8 cellular contexts compared by ENCODE assay signal in genomic region chr10:109914966-109915365, GRCh38. TPM values are rescaled to one million over a fixed set of nuclear protein-coding genes. Genes with fewer than 3 reads are reported as not detected.
DNase-seq lines count a peak whose midpoint lies in the region; ATAC-seq, FAIRE-seq and TF ChIP-seq lines count a peak whose summit lies in the region.

No MANE protein-coding gene starts in this region.

- H3K9me3 ChIP-seq in HUES48 (ENCODE audit: control insufficient read depth, insufficient read depth, low read length), result no peaks in the 10 kb centered on the region
- no peaks in the 10 kb centered on the region for H3K9me3 ChIP-seq in thoracic aorta

- TF ChIP-seq CTCF in fibroblast of villous mesenchyme (IDR thresholded peaks at IDR 0.05; ENCODE audit: insufficient read depth, low read depth, low read length) (no peak), thoracic aorta (IDR thresholded peaks at IDR 0.05) (no peak)

- no peak for DNase-seq in GM18507 (ENCODE audit: extremely low spot score, insufficient read length, low read depth)
- peak; percentile 38 to 56 for DNase-seq in activated CD4-positive, alpha-beta T cell treated with anti-CD3 and anti-CD28 coated beads for 4 hours
- peak; percentile 97 for DNase-seq in fibroblast of villous mesenchyme (ENCODE audit: low read depth)
- DNase-seq in thoracic aorta (ENCODE audit: low spot score), result no peak
- no peak for DNase-seq in SK-N-DZ (ENCODE audit: low spot score)
- no peak for DNase-seq in NCI-H1436 (lab: John Stamatoyannopoulos, UW)

- H3K36me3 ChIP-seq in HUES48 (ENCODE audit: control insufficient read depth, insufficient read depth, low read length) (peaks cover 10% of the 10 kb centered on the region), thoracic aorta (no peaks in the 10 kb centered on the region)

- H3K27me3 ChIP-seq in HUES48 (ENCODE audit: control insufficient read depth, insufficient read depth, low read length) (no peaks in the 10 kb centered on the region), thoracic aorta (replicated peaks; ENCODE audit: insufficient read depth) (no peaks in the 10 kb centered on the region)

- peak; percentile 56 for FAIRE-seq in GM18507 (lab: Jason Lieb, UNC)

- ATAC-seq in thoracic aorta (ENCODE audit: insufficient number of reproducible peaks, low FRiP score, low read depth) (no peak), GM18517 (IDR thresholded peaks at IDR 0.05; ENCODE audit: unreplicated experiment) (no peak)

- H3K27ac ChIP-seq in HUES48 (ENCODE audit: low read depth, low read length) (peak overlapping the region; percentile 71), thoracic aorta (peak overlapping the region; percentile 7 to 80)

- H3K4me1 ChIP-seq in HUES48 (ENCODE audit: control insufficient read depth, insufficient read depth, low read length) (peaks cover 25% of the 10 kb centered on the region), thoracic aorta (ENCODE audit: control insufficient read depth in 1 of 2, low read depth in 2 of 2) (peaks cover 23 to 53% of the 10 kb centered on the region in 2 donors)

- H3K9ac ChIP-seq in HUES48 (ENCODE audit: low read depth, low read length), result no peak overlapping the region

- H3K4me3 ChIP-seq in HUES48 (ENCODE audit: low read depth, low read length) (no peak overlapping the region), fibroblast of villous mesenchyme (ENCODE audit: low read depth, low read length) (no peak overlapping the region), thoracic aorta (no peak overlapping the region)

RNA-seq across cellular contexts. Expression of gene XPNPEP1, which starts 8.3 kb away (rescaled TPM):
- 86.4 and 90.8 TPM in 2 replicates for total RNA-seq in fibroblast of villous mesenchyme
- 10 to 100 TPM; 36.0 to 86.0 TPM for total RNA-seq in thoracic aorta
- 79.7 and 80.4 TPM in 2 replicates for polyA plus RNA-seq in SK-N-DZ (2014; cell fraction: cytosol; rRNA removed)
- polyA plus RNA-seq in SK-N-DZ (2014; cell fraction: nucleus; rRNA removed), result 101 and 103 TPM in 2 replicates

Comparison
In these comparisons a context has a peak if more than half of its experiments do, and no peak if none do; other contexts are left out.
1. DNase-seq: peak in activated CD4-positive, alpha-beta T cell treated with anti-CD3 and anti-CD28 coated beads for 4 hours (2 of 2) and fibroblast of villous mesenchyme (single experiment); none in GM18507 (single experiment), thoracic aorta (single experiment), SK-N-DZ (single experiment) and NCI-H1436 (single experiment).